In the genomic region with DNA sequence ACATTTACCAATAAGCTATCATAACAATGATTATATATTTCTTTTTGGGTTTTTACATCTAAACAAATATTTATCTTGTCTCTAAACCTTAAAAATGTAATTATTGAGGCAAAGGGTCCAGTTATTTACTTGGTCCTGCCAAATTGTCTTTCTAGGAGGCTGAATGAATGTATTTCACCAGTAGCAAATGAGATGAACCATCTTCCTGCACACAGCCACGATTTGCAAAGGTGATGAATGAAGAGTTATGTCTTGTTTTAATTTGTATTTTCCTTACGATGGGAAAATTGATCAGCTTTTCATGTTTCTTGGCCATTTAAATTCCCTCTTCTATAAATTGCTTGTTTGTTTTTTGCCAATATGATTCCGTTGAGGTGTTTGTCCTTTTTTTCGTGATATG, we compare ENCODE assay signal across 10 cellular contexts. TPM values are rescaled to one million over a fixed set of nuclear protein-coding genes. Genes with fewer than 3 reads are reported as not detected.
DNase-seq lines count a peak whose midpoint lies in the region; ATAC-seq, FAIRE-seq and TF ChIP-seq lines count a peak whose summit lies in the region.
"Had no signal": no experiment of that assay in that cellular context is flagged by ENCODE, and none has a peak within 500 bp of the region (broad histone marks: within the 10 kb centered on the region; RNA-seq: fewer than 3 reads in every experiment).

No MANE protein-coding gene starts in this region.

- peak overlapping the region; percentile 99 for H3K9ac ChIP-seq in adipocyte (ENCODE audit: low read length)

- H3K36me3 Mint-ChIP-seq in activated naive CD4-positive, alpha-beta T cell treated with anti-CD3 and anti-CD28 coated beads, Interleukin-2, amount 50 U/mL, for 24 hours: peaks cover 23% of the 10 kb centered on the region
- no peaks in the 10 kb centered on the region for H3K36me3 Mint-ChIP-seq in type B pancreatic cell

- H3K9me3 ChIP-seq in adipocyte (ENCODE audit: control insufficient read depth, low read length) (no peaks in the 10 kb centered on the region), lower lobe of right lung (no peaks in the 10 kb centered on the region), pancreas (no peaks in the 10 kb centered on the region)

- H3K36me3 ChIP-seq in adipocyte (ENCODE audit: control insufficient read depth, insufficient read depth, low read length, severe bottlenecking) (no peaks in the 10 kb centered on the region), lower lobe of right lung (no peaks in the 10 kb centered on the region), pancreas (no peaks in the 10 kb centered on the region)

- H3K9me3 Mint-ChIP-seq in activated naive CD4-positive, alpha-beta T cell treated with anti-CD3 and anti-CD28 coated beads, Interleukin-2, amount 50 U/mL, for 24 hours: no peaks in the 10 kb centered on the region
- no peaks in the 10 kb centered on the region for H3K9me3 Mint-ChIP-seq in type B pancreatic cell

- H3K27me3 Mint-ChIP-seq in activated naive CD4-positive, alpha-beta T cell treated with anti-CD3 and anti-CD28 coated beads, Interleukin-2, amount 50 U/mL, for 24 hours: no peaks in the 10 kb centered on the region
- peaks cover 3% of the 10 kb centered on the region for H3K27me3 Mint-ChIP-seq in type B pancreatic cell

- H3K27me3 ChIP-seq in adipocyte (replicated peaks; ENCODE audit: control insufficient read depth, insufficient read depth, low read length) (no peaks in the 10 kb centered on the region), lower lobe of right lung (ENCODE audit: low read depth) (no peaks in the 10 kb centered on the region), pancreas (no peaks in the 10 kb centered on the region)

- H3K4me1 Mint-ChIP-seq in activated naive CD4-positive, alpha-beta T cell treated with anti-CD3 and anti-CD28 coated beads, Interleukin-2, amount 50 U/mL, for 24 hours: peaks cover 84% of the 10 kb centered on the region
- H3K4me1 Mint-ChIP-seq in type B pancreatic cell (ENCODE audit: unreplicated experiment): no peaks in the 10 kb centered on the region

- intact Hi-C loops in lower lobe of right lung (cut with DNase I) (no loop called here), pancreas (cut with DNase I) (no loop called here)

- peak overlapping the region; percentile 99 for H3K4me3 ChIP-seq in adipocyte (ENCODE audit: low read length)
- peak overlapping the region; percentile 70 for H3K4me3 ChIP-seq in lower lobe of right lung
- peak overlapping the region in 2 of 4 donors; percentile 52 to 54 for H3K4me3 ChIP-seq in pancreas

- H3K27ac Mint-ChIP-seq in activated naive CD4-positive, alpha-beta T cell treated with anti-CD3 and anti-CD28 coated beads, Interleukin-2, amount 50 U/mL, for 24 hours: peak overlapping the region; percentile 93
- no peak overlapping the region for H3K27ac Mint-ChIP-seq in type B pancreatic cell

- H3K27ac ChIP-seq in lower lobe of right lung (no peak overlapping the region), pancreas (peak overlapping the region in 2 of 4 donors; percentile 1 to 6)

- ATAC-seq in lower lobe of right lung (no peak), pancreas (no peak)
- ATAC-seq: left lobe of liver had no signal

- no peak for FAIRE-seq in pancreas (lab: Jason Lieb, UNC)

- H3K4me1 ChIP-seq in adipocyte (ENCODE audit: control insufficient read depth, insufficient read depth, low read length) (peaks cover 40% of the 10 kb centered on the region), lower lobe of right lung (peaks cover 72% of the 10 kb centered on the region), pancreas (peaks cover 13 to 35% (median 34%) of the 10 kb centered on the region in 3 donors)

- WGBS in pancreas, 2 donors: 27 to 32% methylated on average over 4 of the region's 4 CpGs

- TF ChIP-seq CTCF in lower lobe of right lung (IDR thresholded peaks at IDR 0.05): no peak
- TF ChIP-seq CTCF in type B pancreatic cell (conservative IDR thresholded peaks at IDR 0.05): no peak
- TF ChIP-seq CTCF in pancreas (IDR thresholded peaks at IDR 0.05): no peak

- H3K4me3 Mint-ChIP-seq in activated naive CD4-positive, alpha-beta T cell treated with anti-CD3 and anti-CD28 coated beads, Interleukin-2, amount 50 U/mL, for 24 hours: peak overlapping the region; percentile 97
- H3K4me3 Mint-ChIP-seq in type B pancreatic cell: peak overlapping the region; percentile 79

- no peak for DNase-seq in activated naive CD4-positive, alpha-beta T cell (lab: John Stamatoyannopoulos, UW)
- no peak for DNase-seq in adipocyte (ENCODE audit: low read depth)
- no peak for DNase-seq in lower lobe of right lung
- DNase-seq in type B pancreatic cell (ENCODE audit: extremely low spot score, unreplicated experiment): no peak
- DNase-seq in NCI-H446 treated with DMSO at 0.1 percent for 48 hours (lab: John Stamatoyannopoulos, UW): no peak
- DNase-seq in NCI-H146 (lab: John Stamatoyannopoulos, UW): no peak
- no peak for DNase-seq in pancreas
- DNase-seq: amniotic stem cell had no signal

RNA-seq across cellular contexts. Expression of a gene that starts 1.4 kb away (rescaled TPM):
- total RNA-seq in lower lobe of right lung (162 TPM), type B pancreatic cell (ENCODE audit: low replicate concordance) (21.7 and 41.8 TPM in 2 replicates), pancreas (10 to 100 TPM; 30.7 to 66.8 (median 42.2) TPM)
- polyA plus RNA-seq in pancreas: 10 to 100 TPM; 24.6 to 32.2 TPM
